In the genomic region with DNA sequence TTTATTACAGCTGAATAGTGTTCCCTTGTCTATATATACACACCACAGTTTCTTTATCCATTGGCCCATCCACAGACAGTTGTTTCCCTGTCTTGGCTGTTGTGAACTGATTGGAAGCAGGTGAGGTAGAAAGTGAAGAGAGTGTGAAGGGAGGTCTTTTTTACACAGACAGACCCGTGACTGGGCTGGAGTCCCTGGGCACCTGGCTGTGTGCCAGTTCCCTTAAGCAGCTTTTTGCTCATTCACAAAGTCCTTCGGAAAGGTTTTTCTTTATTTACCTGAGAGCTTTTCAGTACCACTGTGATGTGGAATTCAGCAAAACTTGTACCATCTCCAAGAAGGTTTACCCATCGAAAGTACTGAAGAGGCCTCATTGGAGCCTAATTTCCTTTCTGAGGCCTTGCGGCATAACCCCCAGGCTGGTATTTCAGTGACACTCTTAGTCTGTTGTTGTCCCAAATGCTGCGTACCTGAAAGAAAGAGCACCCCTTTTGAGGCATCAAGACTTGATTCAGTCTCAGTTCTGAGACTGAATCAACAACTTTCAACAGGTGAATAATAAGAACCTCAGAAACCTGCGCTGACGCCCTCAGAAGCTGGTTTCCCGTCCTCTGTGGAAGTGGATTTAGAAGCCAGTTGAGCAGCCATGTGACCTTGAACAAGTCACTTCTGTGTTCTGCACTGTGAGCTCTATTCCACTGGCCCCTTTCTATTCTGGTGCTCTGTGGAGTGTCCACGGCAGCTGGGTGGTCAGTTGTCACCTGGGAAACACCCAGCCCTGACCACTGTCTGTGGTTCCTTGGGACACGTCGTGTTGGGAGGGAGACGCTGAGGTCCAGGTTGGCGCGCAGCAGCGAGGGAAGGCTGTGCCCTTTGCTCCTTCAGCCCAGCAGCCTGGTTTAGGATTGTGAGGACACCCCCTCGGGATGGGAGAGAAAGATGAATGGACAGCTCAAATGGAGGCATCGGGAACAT, we compare ENCODE assay signal across 12 cellular contexts. TPM values are rescaled to one million over a fixed set of nuclear protein-coding genes. Genes with fewer than 3 reads are reported as not detected.
A peak's percentile ranks its signal among the peaks of the same experiment; 100 is the strongest.
DNase-seq lines count a peak whose midpoint lies in the region; ATAC-seq and TF ChIP-seq lines count a peak whose summit lies in the region.
"Had no signal": no experiment of that assay in that cellular context is flagged by ENCODE, and none has a peak within 500 bp of the region (broad histone marks: within the 10 kb centered on the region; RNA-seq: fewer than 3 reads in every experiment).

No MANE protein-coding gene starts in this region.

- peak; percentile 30 for DNase-seq in stimulated activated CD4-positive, alpha-beta T cell treated with anti-CD3 and anti-CD28 coated beads, Interleukin-15, amount 100 ng/mL, for 24 hours
- DNase-seq in stimulated activated CD4-positive, alpha-beta T cell treated with anti-CD3 and anti-CD28 coated beads, Interleukin-4, amount 100 ng/mL, for 1 hour = no peak
- DNase-seq in activated CD4-positive, alpha-beta memory T cell treated with anti-CD3 and anti-CD28 coated beads for 36 hours = peak; percentile 65
- DNase-seq in islet precursor cell = peak; percentile 46
- DNase-seq in type B pancreatic cell (ENCODE audit: extremely low spot score, unreplicated experiment) = no peak
- no peak for DNase-seq in amniotic stem cell (lab: John Stamatoyannopoulos, UW)
- DNase-seq in activated T-helper 2 cell treated with anti-CD3 and anti-CD28 coated beads, Interferon-gamma antibody, Interleukin-2, Interleukin-4, amounts not matched to agents 10 μg/mL and 5 μg/mL and 100 μg/mL, durations not matched to agents 14 hours and 24 hours and 36 hours (ENCODE audit: low spot score) = no peak
- DNase-seq: activated CD8-positive, alpha-beta memory T cell treated with anti-CD3 and anti-CD28 coated beads for 24 hours; NCI-H1092 treated with DMSO at 0.1 percent for 48 hours; psoas muscle; stimulated activated CD8-positive, alpha-beta memory T cell treated with anti-CD3 and anti-CD28 coated beads, Interleukin-4, amount 100 ng/mL, for 48 hours had no signal

- H3K4me3 Mint-ChIP-seq in activated CD4-positive, alpha-beta memory T cell treated with anti-CD3 and anti-CD28 coated beads for 36 hours = no peak overlapping the region
- H3K4me3 Mint-ChIP-seq in type B pancreatic cell = peak overlapping the region; percentile 29
- H3K4me3 Mint-ChIP-seq in activated T-helper 2 cell treated with anti-CD3 and anti-CD28 coated beads, Interferon-gamma antibody, Interleukin-2, Interleukin-4, amounts not matched to agents 10 μg/mL and 5 μg/mL and 100 μg/mL, durations not matched to agents 14 hours and 24 hours and 36 hours (ENCODE audit: low read depth) = no peak overlapping the region

- TF ChIP-seq CTCF in type B pancreatic cell (conservative IDR thresholded peaks at IDR 0.05) = no peak

- no peaks in the 10 kb centered on the region for H3K9me3 Mint-ChIP-seq in activated CD4-positive, alpha-beta memory T cell treated with anti-CD3 and anti-CD28 coated beads for 36 hours
- no peaks in the 10 kb centered on the region for H3K9me3 Mint-ChIP-seq in type B pancreatic cell
- H3K9me3 Mint-ChIP-seq in activated T-helper 2 cell treated with anti-CD3 and anti-CD28 coated beads, Interferon-gamma antibody, Interleukin-2, Interleukin-4, amounts not matched to agents 10 μg/mL and 5 μg/mL and 100 μg/mL, durations not matched to agents 14 hours and 24 hours and 36 hours = no peaks in the 10 kb centered on the region

- H3K36me3 Mint-ChIP-seq in activated CD4-positive, alpha-beta memory T cell treated with anti-CD3 and anti-CD28 coated beads for 36 hours = peaks cover 71% of the 10 kb centered on the region
- peaks cover 68% of the 10 kb centered on the region for H3K36me3 Mint-ChIP-seq in type B pancreatic cell
- peaks cover 90% of the 10 kb centered on the region for H3K36me3 Mint-ChIP-seq in activated T-helper 2 cell treated with anti-CD3 and anti-CD28 coated beads, Interferon-gamma antibody, Interleukin-2, Interleukin-4, amounts not matched to agents 10 μg/mL and 5 μg/mL and 100 μg/mL, durations not matched to agents 14 hours and 24 hours and 36 hours (ENCODE audit: low read depth)

- intact Hi-C loops in activated CD4-positive, alpha-beta memory T cell treated with anti-CD3 and anti-CD28 coated beads for 36 hours (cut with micrococcal nuclease) = loop anchor here (2.0 kb wide), 2 partner anchors 13 to 41 kb away; no protein-coding TSS in a partner anchor
- intact Hi-C loops in activated T-helper 2 cell treated with anti-CD3 and anti-CD28 coated beads, Interferon-gamma antibody, Interleukin-2, Interleukin-4, amounts not matched to agents 10 μg/mL and 5 μg/mL and 100 μg/mL, durations not matched to agents 14 hours and 24 hours and 36 hours (cut with micrococcal nuclease) = no loop called here

- H3K27ac Mint-ChIP-seq in activated CD4-positive, alpha-beta memory T cell treated with anti-CD3 and anti-CD28 coated beads for 36 hours = peak overlapping the region; percentile 65
- no peak overlapping the region for H3K27ac Mint-ChIP-seq in type B pancreatic cell
- no peak overlapping the region for H3K27ac Mint-ChIP-seq in activated T-helper 2 cell treated with anti-CD3 and anti-CD28 coated beads, Interferon-gamma antibody, Interleukin-2, Interleukin-4, amounts not matched to agents 10 μg/mL and 5 μg/mL and 100 μg/mL, durations not matched to agents 14 hours and 24 hours and 36 hours

- ATAC-seq in GM21786 (IDR thresholded peaks at IDR 0.05; ENCODE audit: unreplicated experiment) = no peak

- POLR2A ChIA-PET in activated CD4-positive, alpha-beta memory T cell treated with anti-CD3 and anti-CD28 coated beads for 36 hours (lab: Charles Lee) = interaction anchor here (1.0 to 1.3 kb wide), 2 partner anchors 11 to 12 kb away, joined by 3 to 4 read pairs; no protein-coding TSS in a partner anchor

- no peaks in the 10 kb centered on the region for H3K27me3 Mint-ChIP-seq in activated CD4-positive, alpha-beta memory T cell treated with anti-CD3 and anti-CD28 coated beads for 36 hours
- H3K27me3 Mint-ChIP-seq in type B pancreatic cell = no peaks in the 10 kb centered on the region
- no peaks in the 10 kb centered on the region for H3K27me3 Mint-ChIP-seq in activated T-helper 2 cell treated with anti-CD3 and anti-CD28 coated beads, Interferon-gamma antibody, Interleukin-2, Interleukin-4, amounts not matched to agents 10 μg/mL and 5 μg/mL and 100 μg/mL, durations not matched to agents 14 hours and 24 hours and 36 hours (ENCODE audit: low read depth)

- H3K4me1 Mint-ChIP-seq in activated CD4-positive, alpha-beta memory T cell treated with anti-CD3 and anti-CD28 coated beads for 36 hours (ENCODE audit: low read depth) = peaks cover 58% of the 10 kb centered on the region
- H3K4me1 Mint-ChIP-seq in type B pancreatic cell (ENCODE audit: unreplicated experiment) = peaks cover 9% of the 10 kb centered on the region
- H3K4me1 Mint-ChIP-seq in activated T-helper 2 cell treated with anti-CD3 and anti-CD28 coated beads, Interferon-gamma antibody, Interleukin-2, Interleukin-4, amounts not matched to agents 10 μg/mL and 5 μg/mL and 100 μg/mL, durations not matched to agents 14 hours and 24 hours and 36 hours (ENCODE audit: low read depth) = peaks cover 28% of the 10 kb centered on the region

- CTCF ChIA-PET in activated CD4-positive, alpha-beta memory T cell treated with anti-CD3 and anti-CD28 coated beads for 36 hours (lab: Charles Lee) = interaction anchor here (1.0 to 3.7 kb wide), 5 partner anchors 9 to 205 kb away, joined by 3 to 40 read pairs (median 5); no protein-coding TSS in a partner anchor

RNA-seq across cellular contexts. Expression of a gene that starts 53.9 kb away (rescaled TPM):
- total RNA-seq in activated CD4-positive, alpha-beta memory T cell treated with anti-CD3 and anti-CD28 coated beads for 36 hours = under 1 TPM; 0.19 to 0.41 TPM
- 17.8 and 57.2 TPM in 2 replicates for total RNA-seq in type B pancreatic cell (ENCODE audit: low replicate concordance)
- 0.16 and 0.23 TPM in 2 replicates for total RNA-seq in activated T-helper 2 cell treated with anti-CD3 and anti-CD28 coated beads, Interferon-gamma antibody, Interleukin-2, Interleukin-4, amounts not matched to agents 10 μg/mL and 5 μg/mL and 100 μg/mL, durations not matched to agents 14 hours and 24 hours and 36 hours

Comparison
In these comparisons a context has a peak if more than half of its experiments do, and no peak if none do; other contexts are left out.
1. DNase-seq: peak in stimulated activated CD4-positive, alpha-beta T cell treated with anti-CD3 and anti-CD28 coated beads, Interleukin-15, amount 100 ng/mL, for 24 hours (single experiment), activated CD4-positive, alpha-beta memory T cell treated with anti-CD3 and anti-CD28 coated beads for 36 hours (single experiment) and islet precursor cell (single experiment); none in stimulated activated CD4-positive, alpha-beta T cell treated with anti-CD3 and anti-CD28 coated beads, Interleukin-4, amount 100 ng/mL, for 1 hour (single experiment), type B pancreatic cell (single experiment), amniotic stem cell (single experiment) and activated T-helper 2 cell treated with anti-CD3 and anti-CD28 coated beads, Interferon-gamma antibody, Interleukin-2, Interleukin-4, amounts not matched to agents 10 μg/mL and 5 μg/mL and 100 μg/mL, durations not matched to agents 14 hours and 24 hours and 36 hours (single experiment).
2. RNA of a gene that starts 53.9 kb away (total RNA-seq): 17.8 to 57.2 TPM in type B pancreatic cell; 0.19 to 0.41 TPM in activated CD4-positive, alpha-beta memory T cell treated with anti-CD3 and anti-CD28 coated beads for 36 hours and 0.16 to 0.23 TPM in activated T-helper 2 cell treated with anti-CD3 and anti-CD28 coated beads, Interferon-gamma antibody, Interleukin-2, Interleukin-4, amounts not matched to agents 10 μg/mL and 5 μg/mL and 100 μg/mL, durations not matched to agents 14 hours and 24 hours and 36 hours; every median in the first group is over 10 times any median in the second.